10 cellular contexts compared by ENCODE assay signal in the genomic region with DNA sequence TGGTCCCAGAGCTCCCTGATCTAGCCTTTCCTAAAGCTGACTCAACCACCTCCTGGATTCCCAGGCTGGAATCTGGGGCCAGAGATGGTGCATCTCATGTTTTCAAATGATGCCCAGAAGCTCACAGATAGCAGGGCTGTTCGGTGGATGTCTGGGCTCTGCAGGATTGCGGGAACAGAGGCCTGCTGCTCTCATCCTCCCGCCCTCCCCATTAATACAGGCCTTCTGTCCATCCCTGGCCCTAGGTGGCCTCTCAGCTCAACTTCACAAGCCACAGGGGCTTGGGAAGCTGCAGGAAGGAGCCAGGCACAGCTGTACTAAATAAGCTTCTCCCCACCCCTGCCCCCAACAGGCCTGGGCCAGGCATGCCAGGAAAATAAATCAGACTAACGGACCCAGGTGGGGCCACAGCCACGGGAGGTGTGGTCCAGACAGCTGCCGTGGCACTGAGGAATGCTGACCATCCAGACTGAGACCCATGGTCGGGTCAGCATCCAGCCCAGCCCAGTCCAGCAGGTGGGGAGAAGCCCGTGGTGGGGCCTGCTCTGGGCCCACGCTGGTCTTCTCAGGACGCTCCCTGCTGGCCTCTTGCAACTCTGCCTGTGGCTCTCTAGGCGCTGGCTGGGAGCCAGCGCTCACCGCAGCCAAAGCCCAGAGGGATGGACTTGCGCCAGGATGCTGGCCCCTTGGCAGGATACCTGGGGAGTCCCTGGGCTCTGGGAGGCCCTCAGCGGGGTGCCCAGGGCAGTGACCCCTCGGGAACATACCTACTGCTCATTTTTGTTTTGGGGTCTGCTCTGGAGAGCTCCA. TPM values are rescaled to one million over a fixed set of nuclear protein-coding genes. Genes with fewer than 3 reads are reported as not detected.
DNase-seq lines count a peak whose midpoint lies in the region; ATAC-seq and TF ChIP-seq lines count a peak whose summit lies in the region.
"Had no signal": no experiment of that assay in that cellular context is flagged by ENCODE, and none has a peak within 500 bp of the region (broad histone marks: within the 10 kb centered on the region; RNA-seq: fewer than 3 reads in every experiment).

No MANE protein-coding gene starts in this region.

- no peaks in the 10 kb centered on the region for H3K36me3 ChIP-seq in MG63

- H3K9me3 ChIP-seq in right cardiac atrium (ENCODE audit: control insufficient read depth, low read length) (no peaks in the 10 kb centered on the region), MG63 (no peaks in the 10 kb centered on the region)

- intact Hi-C loops in Right ventricle myocardium inferior (cut with DNase I): loop anchor here (10.0 kb wide), 1 partner anchor 170 kb away; no protein-coding TSS in a partner anchor
- intact Hi-C loops in cardiac septum (cut with DNase I): no loop called here
- intact Hi-C loops in right cardiac atrium (cut with DNase I): no loop called here

- no peak for DNase-seq in Right ventricle myocardium inferior (ENCODE audit: missing footprints)
- no peak for DNase-seq in cardiac septum (ENCODE audit: low spot score)
- DNase-seq in right cardiac atrium: peak; percentile 13 to 78 (median 77)
- no peak for DNase-seq in stimulated activated CD4-positive, alpha-beta T cell treated with anti-CD3 and anti-CD28 coated beads, Interleukin-4, amount 100 ng/mL, for 4 hours
- no peak for DNase-seq in central memory CD4-positive, alpha-beta T cell
- no peak for DNase-seq in MG63
- DNase-seq in NCI-H128 (lab: John Stamatoyannopoulos, UW; ENCODE audit: unreplicated experiment): no peak
- DNase-seq: activated T-cell treated with anti-CD3 and anti-CD28 coated beads for 4 hours, DND-41 had no signal

- H3K27me3 ChIP-seq in right cardiac atrium (ENCODE audit: control insufficient read depth, insufficient read depth): no peaks in the 10 kb centered on the region
- no peaks in the 10 kb centered on the region; the same call in 1 of the 2 replicates for H3K27me3 ChIP-seq in MG63

- no peak overlapping the region for H3K27ac ChIP-seq in right cardiac atrium (ENCODE audit: low read length)

- no peaks in the 10 kb centered on the region for H3K4me1 ChIP-seq in right cardiac atrium (ENCODE audit: control insufficient read depth, insufficient read depth, low read length)

- peak; percentile 52 for ATAC-seq in Right ventricle myocardium inferior
- peak; percentile 83 for ATAC-seq in SK-N-SH treated with all-trans-retinoic acid at 6 μM for 48 hours
- peak; percentile 39 to 40 for ATAC-seq in right cardiac atrium

- H3K4me3 ChIP-seq in right cardiac atrium (ENCODE audit: low read length) (no peak overlapping the region), MG63 (no peak overlapping the region)

- WGBS in right cardiac atrium: 34% methylated on average over 16 of the region's 16 CpGs

TF ChIP-seq in SK-N-SH treated with all-trans-retinoic acid at 6 μM for 48 hours, 23 proteins besides CTCF, POLR2A, EP300 and RAD21:
- no peak for TF ChIP-seq ESRRG (CRISPR knock-in tag; IDR thresholded peaks at IDR 0.05)
- no peak for TF ChIP-seq SNAI2 (CRISPR knock-in tag; IDR thresholded peaks at IDR 0.05)
- TF ChIP-seq PPARA (CRISPR knock-in tag; IDR thresholded peaks at IDR 0.05; ENCODE audit: borderline replicate concordance): no peak
- TF ChIP-seq CSDC2 (CRISPR knock-in tag; IDR thresholded peaks at IDR 0.05): no peak
- TF ChIP-seq TOX (CRISPR knock-in tag; IDR thresholded peaks at IDR 0.05; ENCODE audit: borderline replicate concordance): no peak
- TF ChIP-seq, protein P1, sequence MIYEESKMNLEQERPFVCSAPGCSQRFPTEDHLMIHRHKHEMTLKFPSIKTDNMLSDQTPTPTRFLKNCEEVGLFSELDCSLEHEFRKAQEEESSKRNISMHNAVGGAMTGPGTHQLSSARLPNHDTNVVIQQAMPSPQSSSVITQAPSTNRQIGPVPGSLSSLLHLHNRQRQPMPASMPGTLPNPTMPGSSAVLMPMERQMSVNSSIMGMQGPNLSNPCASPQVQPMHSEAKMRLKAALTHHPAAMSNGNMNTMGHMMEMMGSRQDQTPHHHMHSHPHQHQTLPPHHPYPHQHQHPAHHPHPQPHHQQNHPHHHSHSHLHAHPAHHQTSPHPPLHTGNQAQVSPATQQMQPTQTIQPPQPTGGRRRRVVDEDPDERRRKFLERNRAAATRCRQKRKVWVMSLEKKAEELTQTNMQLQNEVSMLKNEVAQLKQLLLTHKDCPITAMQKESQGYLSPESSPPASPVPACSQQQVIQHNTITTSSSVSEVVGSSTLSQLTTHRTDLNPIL (CRISPR knock-in tag; IDR thresholded peaks at IDR 0.05; ENCODE audit: low read depth): no peak
- TF ChIP-seq TSHZ2 (CRISPR knock-in tag; IDR thresholded peaks at IDR 0.05): no peak
- no peak for TF ChIP-seq ZNF8 (CRISPR knock-in tag; IDR thresholded peaks at IDR 0.05)
- no peak for TF ChIP-seq ZFP3 (CRISPR knock-in tag; IDR thresholded peaks at IDR 0.05)

RNA-seq across cellular contexts. Expression of gene YTHDF1, which starts 8.5 kb away (rescaled TPM):
- 22.9 TPM for total RNA-seq in Right ventricle myocardium inferior
- 23.1 TPM for total RNA-seq in cardiac septum
- 10 to 100 TPM; 23.0 to 27.6 (median 25.2) TPM for total RNA-seq in right cardiac atrium
- polyA plus RNA-seq in right cardiac atrium: 15.3 TPM
- 17.0 and 19.8 TPM in 2 replicates for total RNA-seq in MG63 (2014; rRNA removed; shearing (Covaris generic); ENCODE audit: low replicate concordance)

RNA-seq across cellular contexts. Expression of gene BIRC7, which starts 11.2 kb away (rescaled TPM):
- not detected for total RNA-seq in Right ventricle myocardium inferior
- 1.1 TPM for total RNA-seq in cardiac septum
- total RNA-seq in right cardiac atrium: not detected
- polyA plus RNA-seq in right cardiac atrium: not detected
- total RNA-seq in MG63 (2014; rRNA removed; shearing (Covaris generic); ENCODE audit: low replicate concordance): not detected in 2 replicates

RNA-seq across cellular contexts. Expression of gene NKAIN4, which starts 29.8 kb away (rescaled TPM):
- total RNA-seq in Right ventricle myocardium inferior (not detected), cardiac septum (not detected), right cardiac atrium (not detected)
- polyA plus RNA-seq in right cardiac atrium: not detected
- total RNA-seq in MG63 (2014; rRNA removed; shearing (Covaris generic); ENCODE audit: low replicate concordance): not detected in 2 replicates

RNA-seq across cellular contexts. Expression of gene ARFGAP1, which starts 48.1 kb away (rescaled TPM):
- total RNA-seq in Right ventricle myocardium inferior (28.8 TPM), cardiac septum (49.5 TPM), right cardiac atrium (10 to 100 TPM; 39.5 to 50.7 (median 41.7) TPM)
- 36.9 TPM for polyA plus RNA-seq in right cardiac atrium
- total RNA-seq in MG63 (2014; rRNA removed; shearing (Covaris generic); ENCODE audit: low replicate concordance): 67.2 and 83.8 TPM in 2 replicates

Comparison
In these comparisons a context has a peak if more than half of its experiments do, and no peak if none do; other contexts are left out.
1. DNase-seq: peak in right cardiac atrium (3 of 3); none in Right ventricle myocardium inferior (single experiment), cardiac septum (single experiment), stimulated activated CD4-positive, alpha-beta T cell treated with anti-CD3 and anti-CD28 coated beads, Interleukin-4, amount 100 ng/mL, for 4 hours (0 of 2), central memory CD4-positive, alpha-beta T cell (single experiment), MG63 (single experiment) and NCI-H128 (single experiment).
2. Peak in every context shown above with its lines, with median percentiles within 50 percentile points of each other: ATAC-seq.